In genomic region chr7:485188-486081, GRCh38 we compare ENCODE assay signal across 16 cellular contexts. TPM values are rescaled to one million over a fixed set of nuclear protein-coding genes. Genes with fewer than 3 reads are reported as not detected.
DNase-seq lines count a peak whose midpoint lies in the region; ATAC-seq and TF ChIP-seq lines count a peak whose summit lies in the region.
"Had no signal": no experiment of that assay in that cellular context is flagged by ENCODE, and none has a peak within 500 bp of the region (broad histone marks: within the 10 kb centered on the region; RNA-seq: fewer than 3 reads in every experiment).

No MANE protein-coding gene starts in this region.

- DNase-seq in MCF 10A (ENCODE audit: unreplicated experiment) (peak; percentile 11), left lung (peak in 1 of 2 donors; percentile 66), spleen (peak; percentile 69), NCI-H748 (lab: John Stamatoyannopoulos, UW; ENCODE audit: unreplicated experiment) (no peak)
- DNase-seq: activated CD4-positive, alpha-beta T cell treated with anti-CD3 and anti-CD28 coated beads for 4 hours; activated T-cell treated with anti-CD3 and anti-CD28 coated beads, Interleukin-2, amount 50 U/mL, for 48 hours; amniotic stem cell; CD4-positive, CD25-positive, alpha-beta regulatory T cell; Karpas-422; NCI-H2029 treated with DMSO at 0.1 percent for 48 hours; stimulated activated CD4-positive, alpha-beta T cell treated with anti-CD3 and anti-CD28 coated beads, Interleukin-4, amount 100 ng/mL, for 24 hours had no signal

- H3K9me3 ChIP-seq in HEK293 (ENCODE audit: control insufficient read depth, insufficient read depth, low read depth, low read length) (no peaks in the 10 kb centered on the region), left lung (no peaks in the 10 kb centered on the region), spleen (no peaks in the 10 kb centered on the region)
- H3K9me3 ChIP-seq: ovary had no signal

- ATAC-seq in left lung, result peak; percentile 84
- ATAC-seq in GM18502 (IDR thresholded peaks at IDR 0.05; ENCODE audit: poor library complexity, unreplicated experiment), result no peak
- no peak for ATAC-seq in HG03135 (IDR thresholded peaks at IDR 0.05; ENCODE audit: unreplicated experiment)

- POLR2A ChIA-PET in HEK293 (lab: Yijun Ruan, JAX) (interaction anchor here (0.6 kb wide), 1 partner anchor 344 kb away, joined by 4 read pairs; no protein-coding TSS in a partner anchor), MCF 10A (lab: Yijun Ruan, JAX) (interaction anchor here (0.6 kb wide), 1 partner anchor 14 kb away, joined by 3 read pairs; no protein-coding TSS in a partner anchor)

- TF ChIP-seq POLR2A in spleen (IDR thresholded peaks at IDR 0.05), result no peak

- H3K36me3 ChIP-seq in HEK293 (ENCODE audit: control insufficient read depth in 2 of 2, insufficient read depth in 1 of 2, low read length in 2 of 2) (no peaks in the 10 kb centered on the region), left lung (no peaks in the 10 kb centered on the region), spleen (no peaks in the 10 kb centered on the region)
- H3K36me3 ChIP-seq: ovary had no signal

- H3K9me3 Mint-ChIP-seq in MCF 10A (ENCODE audit: unreplicated experiment), result peaks cover 16% of the 10 kb centered on the region

- H3K4me1 ChIP-seq in HEK293 (ENCODE audit: control insufficient read depth, insufficient read depth, low read length) (no peaks in the 10 kb centered on the region), left lung (no peaks in the 10 kb centered on the region), spleen (peaks cover 3 to 22% (median 11%) of the 10 kb centered on the region in 6 donors)

- no peak overlapping the region for H3K4me3 Mint-ChIP-seq in MCF 10A (ENCODE audit: unreplicated experiment)
- H3K4me3 Mint-ChIP-seq: CD4-positive, CD25-positive, alpha-beta regulatory T cell; stimulated activated naive CD8-positive, alpha-beta T cell treated with anti-CD3 and anti-CD28 coated beads, Interleukin-15, Interleukin-2, amounts not matched to agents 100 ng/mL and 50 ng/mL, for 24 hours had no signal

- peaks cover 35% of the 10 kb centered on the region for H3K27me3 Mint-ChIP-seq in MCF 10A (ENCODE audit: insufficient read depth, unreplicated experiment)

- no peaks in the 10 kb centered on the region for H3K36me3 Mint-ChIP-seq in MCF 10A (ENCODE audit: insufficient read depth, unreplicated experiment)
- H3K36me3 Mint-ChIP-seq: CD4-positive, CD25-positive, alpha-beta regulatory T cell had no signal

- H3K4me3 ChIP-seq in HEK293 (ENCODE audit: low read depth, low read length), result no peak overlapping the region
- H3K4me3 ChIP-seq in left lung, result no peak overlapping the region
- H3K4me3 ChIP-seq in spleen, result no peak overlapping the region
- H3K4me3 ChIP-seq: ovary had no signal

- CTCF ChIA-PET in HEK293 (lab: Yijun Ruan, JAX), result interaction anchor here (0.6 kb wide), 1 partner anchor 996 kb away, joined by 4 read pairs; no protein-coding TSS in a partner anchor
- CTCF ChIA-PET in MCF 10A (lab: Yijun Ruan, JAX), result interaction anchor here (0.6 to 1.1 kb wide), 4 partner anchors 14 to 1052 kb away, joined by 3 read pairs; no protein-coding TSS in a partner anchor

- peaks cover 12% of the 10 kb centered on the region for H3K4me1 Mint-ChIP-seq in MCF 10A (ENCODE audit: insufficient read depth, unreplicated experiment)
- H3K4me1 Mint-ChIP-seq: CD4-positive, CD25-positive, alpha-beta regulatory T cell had no signal

- no peak overlapping the region for H3K27ac Mint-ChIP-seq in MCF 10A (ENCODE audit: low read depth, unreplicated experiment)
- H3K27ac Mint-ChIP-seq: stimulated activated naive CD8-positive, alpha-beta T cell treated with anti-CD3 and anti-CD28 coated beads, Interleukin-15, Interleukin-2, amounts not matched to agents 100 ng/mL and 50 ng/mL, for 24 hours had no signal

- 70 to 82% (median 72%) methylated on average over 24 to 25 of the region's 25 CpGs for WGBS in spleen, 5 donors

- no TSS peak for BruUV-seq in MCF 10A (replicated peaks; lab: Mats Ljungman, UMichigan)

- H3K27ac ChIP-seq in HEK293 (ENCODE audit: extremely low read depth, low read depth, low read length) (no peak overlapping the region), left lung (no peak overlapping the region), spleen (no peak overlapping the region)
- H3K27ac ChIP-seq: ovary had no signal

- intact Hi-C loops in MCF 10A (cut with micrococcal nuclease), result no loop called here
- intact Hi-C loops in left lung (cut with DNase I), result no loop called here
- intact Hi-C loops in spleen (cut with DNase I; ENCODE audit: low total_unique reads), result no loop called here

- no peak for TF ChIP-seq CTCF in HEK293 (tag by site-specific recombination; IDR thresholded peaks at IDR 0.05)
- TF ChIP-seq CTCF in MCF 10A (IDR thresholded peaks at IDR 0.05; ENCODE audit: unreplicated experiment), result no peak
- TF ChIP-seq CTCF in left lung (IDR thresholded peaks at IDR 0.05), result no peak
- no peak for TF ChIP-seq CTCF in spleen (IDR thresholded peaks at IDR 0.05 in 8 of 11, conservative IDR thresholded peaks at IDR 0.05 in 3 of 11)

- H3K27me3 ChIP-seq in left lung (peaks cover 0 to 35% of the 10 kb centered on the region in 2 donors), spleen (replicated peaks in 1 of 7) (peaks cover 0 to 31% (median 0%) of the 10 kb centered on the region in 7 donors)
- H3K27me3 ChIP-seq: ovary had no signal

TF ChIP-seq in HEK293, 187 proteins besides CTCF, POLR2A, EP300 and RAD21:
- no peak for TF ChIP-seq GLI4 (tag by site-specific recombination; IDR thresholded peaks at IDR 0.05)
- TF ChIP-seq KLF1 (tag by site-specific recombination; IDR thresholded peaks at IDR 0.05), result peak; percentile 70
- no peak for TF ChIP-seq ZNF768 (tag by site-specific recombination; IDR thresholded peaks at IDR 0.05)
- TF ChIP-seq ZNF792 (tag by site-specific recombination; IDR thresholded peaks at IDR 0.05), result no peak
- no peak for TF ChIP-seq ZNF157 (tag by site-specific recombination; IDR thresholded peaks at IDR 0.05)
- TF ChIP-seq ZIC2 (tag by site-specific recombination; IDR thresholded peaks at IDR 0.05), result peak; percentile 83
- no peak for TF ChIP-seq ZNF426 (tag by site-specific recombination; IDR thresholded peaks at IDR 0.05)
- no peak for TF ChIP-seq MYNN (tag by site-specific recombination; IDR thresholded peaks at IDR 0.05; ENCODE audit: borderline replicate concordance)
- no peak for TF ChIP-seq ZNF837 (tag by site-specific recombination; IDR thresholded peaks at IDR 0.05)
- TF ChIP-seq ZNF423 (tag by site-specific recombination; IDR thresholded peaks at IDR 0.05), result no peak
- no peak for TF ChIP-seq MEIS1 (CRISPR knock-in tag; IDR thresholded peaks at IDR 0.05; ENCODE audit: borderline replicate concordance)
- no peak for TF ChIP-seq ZNF692 (tag by site-specific recombination; IDR thresholded peaks at IDR 0.05)
- TF ChIP-seq, protein P1, sequence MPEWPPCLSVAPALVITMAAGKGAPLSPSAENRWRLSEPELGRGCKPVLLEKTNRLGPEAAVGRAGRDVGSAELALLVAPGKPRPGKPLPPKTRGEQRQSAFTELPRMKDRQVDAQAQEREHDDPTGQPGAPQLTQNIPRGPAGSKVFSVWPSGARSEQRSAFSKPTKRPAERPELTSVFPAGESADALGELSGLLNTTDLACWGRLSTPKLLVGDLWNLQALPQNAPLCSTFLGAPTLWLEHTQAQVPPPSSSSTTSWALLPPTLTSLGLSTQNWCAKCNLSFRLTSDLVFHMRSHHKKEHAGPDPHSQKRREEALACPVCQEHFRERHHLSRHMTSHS (tag by site-specific recombination; IDR thresholded peaks at IDR 0.05), result no peak
- TF ChIP-seq TRIM28 (IDR thresholded peaks at IDR 0.05; ENCODE audit: borderline replicate concordance, low read length), result no peak
- peak; percentile 90 for TF ChIP-seq GLIS1 (tag by site-specific recombination; IDR thresholded peaks at IDR 0.05)
- peak; percentile 34; the same call in 1 of the 2 replicates for TF ChIP-seq ZNF341 (tag by site-specific recombination; IDR thresholded peaks at IDR 0.05; ENCODE audit: low read depth)

RNA-seq across cellular contexts. Expression of gene PDGFA, which starts 34.2 kb away (rescaled TPM):
- total RNA-seq in MCF 10A (2022) (20.1 and 26.6 TPM in 2 replicates), left lung (10 to 100 TPM; 29.1 to 69.4 TPM), spleen (10 to 100 TPM; 16.1 to 49.5 (median 24.5) TPM)
- polyA plus RNA-seq in spleen, result 10 to 100 TPM in 1 of 3 donors, 1 to 10 TPM in 2; 6.1 to 16.8 (median 9.9) TPM
- polyA plus RNA-seq: CD4-positive, CD25-positive, alpha-beta regulatory T cell had no signal
